ENCODE assay signal across 8 cellular contexts in genomic region chr3:49805367-49805782, GRCh38. TPM values are rescaled to one million over a fixed set of nuclear protein-coding genes. Genes with fewer than 3 reads are reported as not detected.
DNase-seq lines count a peak whose midpoint lies in the region; ATAC-seq and TF ChIP-seq lines count a peak whose summit lies in the region.

No MANE protein-coding gene starts in this region.

- H3K4me1 ChIP-seq in OCI-LY7 (ENCODE audit: insufficient read depth, low read length, poor library complexity, severe bottlenecking) = peaks cover 59% of the 10 kb centered on the region
- H3K4me1 ChIP-seq in naive thymus-derived CD4-positive, alpha-beta T cell (ENCODE audit: control insufficient read depth in 2 of 2, insufficient read depth in 2 of 2, low read length in 2 of 2) = peaks cover 11 to 46% of the 10 kb centered on the region in 2 donors
- H3K4me1 ChIP-seq in foreskin keratinocyte = peaks cover 14% of the 10 kb centered on the region
- no peaks in the 10 kb centered on the region for H3K4me1 ChIP-seq in endodermal cell (ENCODE audit: control insufficient read depth, insufficient read depth, low read length)

- H3K9me3 Mint-ChIP-seq in endothelial cell (ENCODE audit: unreplicated experiment) (no peaks in the 10 kb centered on the region), endodermal cell (no peaks in the 10 kb centered on the region)
- peaks cover 0 to 3% (median 0%) of the 10 kb centered on the region in 11 donors for H3K9me3 Mint-ChIP-seq in naive thymus-derived CD4-positive, alpha-beta T cell

- TF ChIP-seq CTCF in GM12875 (IDR thresholded peaks at IDR 0.05; ENCODE audit: borderline replicate concordance, insufficient read depth, low read depth, low read length) = no peak
- TF ChIP-seq CTCF in OCI-LY7 (conservative IDR thresholded peaks at IDR 0.05; ENCODE audit: low read length) = no peak
- TF ChIP-seq CTCF in endothelial cell (IDR thresholded peaks at IDR 0.05; ENCODE audit: unreplicated experiment) = no peak
- TF ChIP-seq CTCF in foreskin keratinocyte (conservative IDR thresholded peaks at IDR 0.05) = no peak
- TF ChIP-seq CTCF in endodermal cell (conservative IDR thresholded peaks at IDR 0.05) = no peak

- no peak overlapping the region for H3K9ac ChIP-seq in endodermal cell (ENCODE audit: extremely low read depth, low read length, poor library complexity, severe bottlenecking)

- no peaks in the 10 kb centered on the region for H3K27me3 ChIP-seq in naive thymus-derived CD4-positive, alpha-beta T cell (ENCODE audit: control insufficient read depth in 2 of 2, insufficient read depth in 2 of 2, low read length in 2 of 2)
- H3K27me3 ChIP-seq in foreskin keratinocyte (no peaks in the 10 kb centered on the region), endodermal cell (ENCODE audit: control insufficient read depth, insufficient read depth, low read length, poor library complexity, severe bottlenecking) (peaks cover 50% of the 10 kb centered on the region)

- no TSS peak for BruUV-seq in OCI-LY7 (replicated peaks; lab: Mats Ljungman, UMichigan)

- peak; percentile 86 for DNase-seq in OCI-LY7 (ENCODE audit: low spot score)
- peak; percentile 46 for DNase-seq in endothelial cell (ENCODE audit: low spot score)
- no peak for DNase-seq in naive thymus-derived CD4-positive, alpha-beta T cell
- DNase-seq in foreskin keratinocyte = no peak
- no peak for DNase-seq in SK-N-DZ (ENCODE audit: low spot score)
- DNase-seq in endodermal cell = no peak

- peaks cover 12% of the 10 kb centered on the region for H3K27me3 Mint-ChIP-seq in endothelial cell (ENCODE audit: unreplicated experiment)
- H3K27me3 Mint-ChIP-seq in naive thymus-derived CD4-positive, alpha-beta T cell = peaks cover 0 to 17% (median 0%) of the 10 kb centered on the region in 5 donors
- peaks cover 43% of the 10 kb centered on the region for H3K27me3 Mint-ChIP-seq in endodermal cell (ENCODE audit: insufficient read depth)

- POLR2A ChIA-PET in OCI-LY7 (lab: Charles Lee) = interaction anchor here (0.7 to 2.1 kb wide), 6 partner anchors 8 to 1248 kb away, joined by 3 to 15 read pairs (median 4); partner anchors contain the start of genes IP6K1 and UBA7
- POLR2A ChIA-PET in naive thymus-derived CD4-positive, alpha-beta T cell (lab: Charles Lee) = interaction anchor here (1.3 to 6.1 kb wide), 4 partner anchors 10 to 82 kb away, joined by 4 to 87 read pairs (median 8); partner anchors contain the start of genes GMPPB, TRAIP and UBA7

- peak overlapping the region; percentile 11; the same call in 1 of the 2 replicates for H2AFZ ChIP-seq in OCI-LY7 (ENCODE audit: low read length)

- H3K4me3 ChIP-seq in GM12875 (ENCODE audit: low read depth, low read length) (peak overlapping the region; percentile 46), OCI-LY7 (ENCODE audit: low read depth, low read length, poor library complexity, severe bottlenecking) (peak overlapping the region; percentile 82), endodermal cell (ENCODE audit: low read length) (no peak overlapping the region)
- H3K4me3 ChIP-seq in naive thymus-derived CD4-positive, alpha-beta T cell (ENCODE audit: low read length) = no peak overlapping the region

- H3K9me3 ChIP-seq in OCI-LY7 (ENCODE audit: low read length) (no peaks in the 10 kb centered on the region), endodermal cell (ENCODE audit: control insufficient read depth, low read length) (no peaks in the 10 kb centered on the region)
- no peaks in the 10 kb centered on the region for H3K9me3 ChIP-seq in naive thymus-derived CD4-positive, alpha-beta T cell (ENCODE audit: control insufficient read depth in 2 of 3, low read length in 3 of 3)

- H4K20me1 ChIP-seq in OCI-LY7 (ENCODE audit: insufficient read depth, low read length) = no peaks in the 10 kb centered on the region

- ATAC-seq in naive thymus-derived CD4-positive, alpha-beta T cell = no peak
- ATAC-seq in foreskin keratinocyte (no peak), GM21367 (IDR thresholded peaks at IDR 0.05; ENCODE audit: unreplicated experiment) (no peak)

- peak overlapping the region; percentile 96 for H3K4me2 ChIP-seq in OCI-LY7 (ENCODE audit: low read length)

- H3K4me1 Mint-ChIP-seq in endothelial cell (ENCODE audit: unreplicated experiment) (peaks cover 57% of the 10 kb centered on the region), endodermal cell (peaks cover 11% of the 10 kb centered on the region)
- H3K4me1 Mint-ChIP-seq in naive thymus-derived CD4-positive, alpha-beta T cell = peaks cover 34 to 62% (median 50%) of the 10 kb centered on the region in 7 donors

- no peaks in the 10 kb centered on the region; the same call in 1 of the 2 replicates for H3K79me2 ChIP-seq in OCI-LY7 (ENCODE audit: insufficient read depth, low read depth, low read length)

- H3K36me3 ChIP-seq in OCI-LY7 (ENCODE audit: insufficient read depth, low read length) (no peaks in the 10 kb centered on the region), endodermal cell (ENCODE audit: control insufficient read depth, insufficient read depth, low read length) (no peaks in the 10 kb centered on the region)
- peaks cover 0 to 28% (median 0%) of the 10 kb centered on the region in 3 experiments for H3K36me3 ChIP-seq in naive thymus-derived CD4-positive, alpha-beta T cell (ENCODE audit: control insufficient read depth in 2 of 3, insufficient read depth in 3 of 3, low read length in 3 of 3)

- CTCF ChIA-PET in OCI-LY7 (lab: Charles Lee; ENCODE audit: unreplicated experiment) = interaction anchor here (0.7 to 4.5 kb wide), 4 partner anchors 8 to 33 kb away, joined by 3 to 29 read pairs (median 4); partner anchors contain the start of gene UBA7
- CTCF ChIA-PET in naive thymus-derived CD4-positive, alpha-beta T cell (lab: Charles Lee) = interaction anchor here (1.0 to 12.8 kb wide), 5 partner anchors 8 to 34 kb away, joined by 3 to 181 read pairs (median 3); partner anchors contain the start of gene UBA7

- H3K4me3 Mint-ChIP-seq in endothelial cell (ENCODE audit: unreplicated experiment) (peak overlapping the region; percentile 87), endodermal cell (no peak overlapping the region)
- peak overlapping the region in 9 of 10 donors; percentile 21 to 95 (median 58) for H3K4me3 Mint-ChIP-seq in naive thymus-derived CD4-positive, alpha-beta T cell

- 80% methylated on average over 3 of the region's 3 CpGs; no CpG with 5 or more reads in 1 of the 2 experiments for WGBS in endodermal cell (ENCODE audit: insufficient coverage in 1 of 2, insufficient read length in 1 of 2), 2 experiments

- H3K27ac ChIP-seq in OCI-LY7 (ENCODE audit: low read depth, low read length, poor library complexity, severe bottlenecking) (peak overlapping the region; percentile 96), foreskin keratinocyte (no peak overlapping the region), endodermal cell (ENCODE audit: low read depth, low read length) (no peak overlapping the region)
- peak overlapping the region; percentile 55 for H3K27ac ChIP-seq in naive thymus-derived CD4-positive, alpha-beta T cell (ENCODE audit: low read depth, low read length)

- intact Hi-C loops in OCI-LY7 (cut with micrococcal nuclease; ENCODE audit: unreplicated experiment) = loop anchor here (1.0 to 10.0 kb wide), 2 partner anchors 81 to 419 kb away; no protein-coding TSS in a partner anchor
- intact Hi-C loops in naive thymus-derived CD4-positive, alpha-beta T cell (cut with micrococcal nuclease) = loop anchor here in 1 of 2 donors (10.0 kb wide), 1 partner anchor 489 kb away; the partner anchor contains the start of genes HYAL3, IFRD2 and NAA80

- peaks cover 11% of the 10 kb centered on the region for H3K36me3 Mint-ChIP-seq in endothelial cell (ENCODE audit: low read depth, unreplicated experiment)
- peaks cover 0 to 17% (median 0%) of the 10 kb centered on the region in 5 donors for H3K36me3 Mint-ChIP-seq in naive thymus-derived CD4-positive, alpha-beta T cell
- no peaks in the 10 kb centered on the region for H3K36me3 Mint-ChIP-seq in endodermal cell (ENCODE audit: low read depth)

- no peaks in the 10 kb centered on the region for H3K9me2 ChIP-seq in OCI-LY7 (ENCODE audit: insufficient read depth, low read length)

- peak overlapping the region; percentile 90 for H3K27ac Mint-ChIP-seq in endothelial cell (ENCODE audit: unreplicated experiment)
- peak overlapping the region; percentile 68 to 96 (median 87) for H3K27ac Mint-ChIP-seq in naive thymus-derived CD4-positive, alpha-beta T cell
- H3K27ac Mint-ChIP-seq in endodermal cell = no peak overlapping the region

RNA-seq across cellular contexts. Expression of gene INKA1, which starts 2.3 kb away (rescaled TPM):
- total RNA-seq in OCI-LY7 (2014; rRNA removed; shearing (Covaris generic)) = 12.8 and 18.4 TPM in 2 replicates
- 7.6 and 7.9 TPM in 2 replicates for total RNA-seq in OCI-LY7 (2022)
- total RNA-seq in endothelial cell (ENCODE audit: unreplicated experiment) = 57.6 TPM
- total RNA-seq in naive thymus-derived CD4-positive, alpha-beta T cell = 1 to 10 TPM in 3 of 5 experiments, under 1 TPM in 2; 0.65 to 2.2 (median 1.8) TPM
- 1 to 10 TPM in 1 of 2 donors, under 1 TPM in 1; 0.69 to 1.6 TPM for polyA plus RNA-seq in naive thymus-derived CD4-positive, alpha-beta T cell
- 18.2 and 20.1 TPM in 2 replicates for total RNA-seq in foreskin keratinocyte
- 25.8 and 27.8 TPM in 2 replicates for polyA plus RNA-seq in foreskin keratinocyte
- 0.59 and 1.4 TPM in 2 replicates for polyA plus RNA-seq in SK-N-DZ (2014; cell fraction: cytosol; rRNA removed)
- 2.0 and 4.0 TPM in 2 replicates for polyA plus RNA-seq in SK-N-DZ (2014; cell fraction: nucleus; rRNA removed)
- not detected for total RNA-seq in endodermal cell
- polyA plus RNA-seq in endodermal cell (2013, experiment 1 of 2) = 1.9 TPM
- polyA plus RNA-seq in endodermal cell (2013, experiment 2 of 2) = 3.0 TPM

RNA-seq across cellular contexts. Expression of gene CDHR4, which starts 5.7 kb away (rescaled TPM):
- not detected in 2 replicates for total RNA-seq in OCI-LY7 (2014; rRNA removed; shearing (Covaris generic))
- 0.32 TPM in 1 of 2 replicates, not detected in the other for total RNA-seq in OCI-LY7 (2022)
- 1.1 TPM for total RNA-seq in endothelial cell (ENCODE audit: unreplicated experiment)
- under 1 TPM in 3 of 5 experiments, not detected in 2; 0.29 to 0.62 (median 0.44) TPM for total RNA-seq in naive thymus-derived CD4-positive, alpha-beta T cell
- not detected for polyA plus RNA-seq in naive thymus-derived CD4-positive, alpha-beta T cell
- not detected in 2 replicates for total RNA-seq in foreskin keratinocyte
- not detected in 2 replicates for polyA plus RNA-seq in foreskin keratinocyte
- 0.09 TPM in 1 of 2 replicates, not detected in the other for polyA plus RNA-seq in SK-N-DZ (2014; cell fraction: cytosol; rRNA removed)
- 0.08 and 1.3 TPM in 2 replicates for polyA plus RNA-seq in SK-N-DZ (2014; cell fraction: nucleus; rRNA removed)
- not detected for total RNA-seq in endodermal cell
- not detected for polyA plus RNA-seq in endodermal cell (2013, experiment 1 of 2)
- not detected for polyA plus RNA-seq in endodermal cell (2013, experiment 2 of 2)

RNA-seq across cellular contexts. Expression of gene UBA7, which starts 8.4 kb away (rescaled TPM):
- 18.1 and 26.3 TPM in 2 replicates for total RNA-seq in OCI-LY7 (2014; rRNA removed; shearing (Covaris generic))
- total RNA-seq in OCI-LY7 (2022) = 14.2 and 14.7 TPM in 2 replicates
- 6.0 TPM for total RNA-seq in endothelial cell (ENCODE audit: unreplicated experiment)
- total RNA-seq in naive thymus-derived CD4-positive, alpha-beta T cell = 100 to 1,000 TPM; 273 to 318 (median 287) TPM
- polyA plus RNA-seq in naive thymus-derived CD4-positive, alpha-beta T cell = 10 to 100 TPM; 31.6 to 48.4 TPM
- 4.3 and 6.7 TPM in 2 replicates for total RNA-seq in foreskin keratinocyte
- 3.9 and 4.8 TPM in 2 replicates for polyA plus RNA-seq in foreskin keratinocyte
- 0.06 TPM in 1 of 2 replicates, not detected in the other for polyA plus RNA-seq in SK-N-DZ (2014; cell fraction: cytosol; rRNA removed)
- polyA plus RNA-seq in SK-N-DZ (2014; cell fraction: nucleus; rRNA removed) = 3.5 and 5.4 TPM in 2 replicates
- total RNA-seq in endodermal cell = 1 to 10 TPM; 1.0 to 3.4 TPM
- polyA plus RNA-seq in endodermal cell (2013, experiment 1 of 2) = 3.4 TPM
- 3.6 TPM for polyA plus RNA-seq in endodermal cell (2013, experiment 2 of 2)

RNA-seq across cellular contexts. Expression of gene IP6K1, which starts 19.0 kb away (rescaled TPM):
- 23.1 and 27.4 TPM in 2 replicates for total RNA-seq in OCI-LY7 (2014; rRNA removed; shearing (Covaris generic))
- 27.0 and 30.9 TPM in 2 replicates for total RNA-seq in OCI-LY7 (2022)
- 56.4 TPM for total RNA-seq in endothelial cell (ENCODE audit: unreplicated experiment)
- total RNA-seq in naive thymus-derived CD4-positive, alpha-beta T cell = 10 to 100 TPM; 41.8 to 57.0 (median 47.3) TPM
- 10 to 100 TPM; 18.4 to 36.3 TPM for polyA plus RNA-seq in naive thymus-derived CD4-positive, alpha-beta T cell
- total RNA-seq in foreskin keratinocyte = 27.7 and 28.0 TPM in 2 replicates
- polyA plus RNA-seq in foreskin keratinocyte = 13.3 and 16.1 TPM in 2 replicates
- 26.0 and 27.7 TPM in 2 replicates for polyA plus RNA-seq in SK-N-DZ (2014; cell fraction: cytosol; rRNA removed)
- polyA plus RNA-seq in SK-N-DZ (2014; cell fraction: nucleus; rRNA removed) = 23.3 and 31.0 TPM in 2 replicates
- total RNA-seq in endodermal cell = 10 to 100 TPM; 45.8 to 49.8 TPM
- 32.6 TPM for polyA plus RNA-seq in endodermal cell (2013, experiment 1 of 2)
- polyA plus RNA-seq in endodermal cell (2013, experiment 2 of 2) = 31.4 TPM

RNA-seq across cellular contexts. Expression of gene TRAIP, which starts 51.0 kb away (rescaled TPM):
- total RNA-seq in OCI-LY7 (2014; rRNA removed; shearing (Covaris generic)) = 24.4 and 38.6 TPM in 2 replicates
- total RNA-seq in OCI-LY7 (2022) (41.8 and 48.9 TPM in 2 replicates), endothelial cell (ENCODE audit: unreplicated experiment) (6.2 TPM), foreskin keratinocyte (13.9 and 14.8 TPM in 2 replicates), endodermal cell (10 to 100 TPM; 22.3 to 32.8 TPM)
- total RNA-seq in naive thymus-derived CD4-positive, alpha-beta T cell = 10 to 100 TPM in 1 of 5 experiments, 1 to 10 TPM in 4; 4.1 to 22.5 (median 5.7) TPM
- 1 to 10 TPM; 2.7 to 3.8 TPM for polyA plus RNA-seq in naive thymus-derived CD4-positive, alpha-beta T cell
- 14.5 and 16.0 TPM in 2 replicates for polyA plus RNA-seq in foreskin keratinocyte
- 25.6 and 25.9 TPM in 2 replicates for polyA plus RNA-seq in SK-N-DZ (2014; cell fraction: cytosol; rRNA removed)
- polyA plus RNA-seq in SK-N-DZ (2014; cell fraction: nucleus; rRNA removed) = 110 and 121 TPM in 2 replicates
- 26.8 TPM for polyA plus RNA-seq in endodermal cell (2013, experiment 1 of 2)
- 22.5 TPM for polyA plus RNA-seq in endodermal cell (2013, experiment 2 of 2)

Comparison
In these comparisons a context has a peak if more than half of its experiments do, and no peak if none do; other contexts are left out.
1. H3K4me3 ChIP-seq: peak in GM12875 (single experiment) and OCI-LY7 (single experiment); none in naive thymus-derived CD4-positive, alpha-beta T cell (single experiment) and endodermal cell (single experiment).
2. DNase-seq: peak in OCI-LY7 (single experiment) and endothelial cell (single experiment); none in naive thymus-derived CD4-positive, alpha-beta T cell (0 of 9), foreskin keratinocyte (0 of 2), SK-N-DZ (single experiment) and endodermal cell (single experiment).
3. H3K27ac ChIP-seq: peak in OCI-LY7 (single experiment) and naive thymus-derived CD4-positive, alpha-beta T cell (single experiment); none in foreskin keratinocyte (single experiment) and endodermal cell (single experiment).
4. RNA of gene UBA7, which starts 8.4 kb away (total RNA-seq): 273 to 318 TPM in naive thymus-derived CD4-positive, alpha-beta T cell; 14.2 to 26.3 TPM in OCI-LY7, 4.3 to 6.7 TPM in foreskin keratinocyte, 6.0 TPM in endothelial cell (single experiment) and 1.0 to 3.4 TPM in endodermal cell; every median in the first group is over 10 times any median in the second.